ENCODE assay signal across 37 cellular contexts in genomic region chr18:75797046-75797445, GRCh38.
"Had no signal": no experiment of that assay in that cellular context is flagged by ENCODE, and none has a peak within 500 bp of the region (broad histone marks: within the 10 kb centered on the region; RNA-seq: fewer than 3 reads in every experiment).

No MANE protein-coding gene starts in this region.

- H3K4me1 Mint-ChIP-seq: activated B cell treated with CpG ODN at 0.5 μM for 24 hours; activated CD4-positive, alpha-beta T cell treated with anti-CD3 and anti-CD28 coated beads, Interleukin-2, amount 10 ng/mL, durations not matched to agents 24 days and 14 days; activated CD8-positive, alpha-beta memory T cell treated with anti-CD3 and anti-CD28 coated beads, Interleukin-2, amount 10 ng/mL, durations not matched to agents 7 days and 5 days; activated naive CD4-positive, alpha-beta T cell treated with anti-CD3 and anti-CD28 coated beads, Interleukin-2, amount 50 U/mL, for 24 hours; activated naive CD8-positive, alpha-beta T cell treated with anti-CD3 and anti-CD28 coated beads, Interleukin-2, amount 10 ng/mL, durations not matched to agents 7 days and 5 days; activated naive CD8-positive, alpha-beta T cell treated with anti-CD3 and anti-CD28 coated beads, Interleukin-2, amount 50 U/mL, for 24 hours; activated T-helper 17 cell treated with anti-CD3 and anti-CD28 coated beads, Interleukin-2, amount 50 U/mL, for 72 hours; central memory CD8-positive, alpha-beta T cell had no signal

- H3K4me3 Mint-ChIP-seq: activated B cell treated with CpG ODN at 0.5 μM for 24 hours; activated CD4-positive, alpha-beta memory T cell treated with anti-CD3 and anti-CD28 coated beads for 36 hours; activated CD4-positive, alpha-beta T cell treated with anti-CD3 and anti-CD28 coated beads, Interleukin-2, amount 10 ng/mL, durations not matched to agents 24 days and 14 days; activated CD8-positive, alpha-beta memory T cell treated with anti-CD3 and anti-CD28 coated beads, Interleukin-2, amount 10 ng/mL, durations not matched to agents 7 days and 5 days; activated CD8-positive, alpha-beta T cell treated with anti-CD3 and anti-CD28 coated beads for 36 hours; activated naive CD4-positive, alpha-beta T cell treated with anti-CD3 and anti-CD28 coated beads for 36 hours; activated naive CD4-positive, alpha-beta T cell treated with anti-CD3 and anti-CD28 coated beads, Interleukin-2, amount 50 U/mL, for 24 hours; activated naive CD8-positive, alpha-beta T cell; activated naive CD8-positive, alpha-beta T cell treated with anti-CD3 and anti-CD28 coated beads, Interleukin-2, amount 10 ng/mL, durations not matched to agents 7 days and 5 days; activated naive CD8-positive, alpha-beta T cell treated with anti-CD3 and anti-CD28 coated beads, Interleukin-2, amount 50 U/mL, for 24 hours; activated T-cell treated with anti-CD3 and anti-CD28 coated beads, Interleukin-2, amount 50 U/mL, for 24 hours; activated T-cell treated with anti-CD3 and anti-CD28 coated beads, Interleukin-2, amount 50 U/mL, for 72 hours; activated T-helper 1 cell treated with anti-CD3 and anti-CD28 coated beads, Interleukin-12 subunit alpha, Interleukin-12 subunit beta, Interleukin-2, Interleukin-4 antibody, amounts not matched to agents 30 ng/mL and 10 ng/mL and 1 ng/mL, durations not matched to agents 14 hours and 24 hours and 36 hours; activated T-helper 17 cell treated with anti-CD3 and anti-CD28 coated beads, Interleukin-2, amount 50 U/mL, for 72 hours; brain; central memory CD8-positive, alpha-beta T cell; T-helper 1 cell treated with Interleukin-12 subunit alpha and Interleukin-12 subunit beta and Interleukin-4 antibody, amounts not matched to agents 30 μg/mL and 1 μg/mL, for 36 hours; T-helper 2 cell treated with Interferon-gamma antibody and Interleukin-4, amounts not matched to agents 5 μg/mL and 100 μg/mL, for 36 hours had no signal

- H3K27me3 ChIP-seq: ascending aorta, cardiac muscle cell had no signal

- H3K27ac Mint-ChIP-seq: activated B cell treated with CpG ODN at 0.5 μM for 24 hours; activated CD4-positive, alpha-beta memory T cell treated with anti-CD3 and anti-CD28 coated beads for 36 hours; activated CD4-positive, alpha-beta T cell treated with anti-CD3 and anti-CD28 coated beads, Interleukin-2, amount 10 ng/mL, durations not matched to agents 24 days and 14 days; activated CD8-positive, alpha-beta memory T cell treated with anti-CD3 and anti-CD28 coated beads, Interleukin-2, amount 10 ng/mL, durations not matched to agents 7 days and 5 days; activated CD8-positive, alpha-beta T cell treated with anti-CD3 and anti-CD28 coated beads for 36 hours; activated naive CD4-positive, alpha-beta T cell treated with anti-CD3 and anti-CD28 coated beads for 36 hours; activated naive CD4-positive, alpha-beta T cell treated with anti-CD3 and anti-CD28 coated beads, Interleukin-2, amount 50 U/mL, for 24 hours; activated naive CD8-positive, alpha-beta T cell; activated naive CD8-positive, alpha-beta T cell treated with anti-CD3 and anti-CD28 coated beads, Interleukin-2, amount 10 ng/mL, durations not matched to agents 7 days and 5 days; activated naive CD8-positive, alpha-beta T cell treated with anti-CD3 and anti-CD28 coated beads, Interleukin-2, amount 50 U/mL, for 24 hours; activated T-cell treated with anti-CD3 and anti-CD28 coated beads, Interleukin-2, amount 50 U/mL, for 24 hours; activated T-cell treated with anti-CD3 and anti-CD28 coated beads, Interleukin-2, amount 50 U/mL, for 72 hours; activated T-helper 1 cell treated with anti-CD3 and anti-CD28 coated beads, Interleukin-12 subunit alpha, Interleukin-12 subunit beta, Interleukin-2, Interleukin-4 antibody, amounts not matched to agents 30 ng/mL and 10 ng/mL and 1 ng/mL, durations not matched to agents 14 hours and 24 hours and 36 hours; activated T-helper 17 cell treated with anti-CD3 and anti-CD28 coated beads, Interleukin-2, amount 50 U/mL, for 72 hours; brain; T-helper 1 cell treated with Interleukin-12 subunit alpha and Interleukin-12 subunit beta and Interleukin-4 antibody, amounts not matched to agents 30 μg/mL and 1 μg/mL, for 36 hours; T-helper 2 cell treated with Interferon-gamma antibody and Interleukin-4, amounts not matched to agents 5 μg/mL and 100 μg/mL, for 36 hours had no signal

- H3K9me3 Mint-ChIP-seq: activated CD4-positive, alpha-beta T cell treated with anti-CD3 and anti-CD28 coated beads, Interleukin-2, amount 10 ng/mL, durations not matched to agents 24 days and 14 days; activated T-helper 1 cell treated with anti-CD3 and anti-CD28 coated beads, Interleukin-12 subunit alpha, Interleukin-12 subunit beta, Interleukin-2, Interleukin-4 antibody, amounts not matched to agents 30 ng/mL and 10 ng/mL and 1 ng/mL, durations not matched to agents 14 hours and 24 hours and 36 hours; T-helper 1 cell treated with Interleukin-12 subunit alpha and Interleukin-12 subunit beta and Interleukin-4 antibody, amounts not matched to agents 30 μg/mL and 1 μg/mL, for 36 hours; T-helper 2 cell treated with Interferon-gamma antibody and Interleukin-4, amounts not matched to agents 5 μg/mL and 100 μg/mL, for 36 hours had no signal

- H3K4me1 ChIP-seq: ascending aorta had no signal

- H3K4me3 ChIP-seq: ascending aorta, cardiac muscle cell had no signal

- DNase-seq: activated B cell treated with CpG ODN at 0.5 μM for 24 hours; activated CD4-positive, alpha-beta memory T cell treated with anti-CD3 and anti-CD28 coated beads for 36 hours; activated CD4-positive, alpha-beta T cell treated with anti-CD3 and anti-CD28 coated beads for 4 hours; activated CD4-positive, alpha-beta T cell treated with anti-CD3 and anti-CD28 coated beads, Interleukin-2, amount 10 ng/mL, durations not matched to agents 24 days and 14 days; activated CD4-positive, alpha-beta T cell treated with anti-CD3 and anti-CD28 coated beads, Interleukin-2, amount 50 U/mL, for 1 hour; activated CD4-positive, alpha-beta T cell treated with anti-CD3 and anti-CD28 coated beads, Interleukin-2, amount 50 U/mL, for 4 hours; activated CD4-positive, CD25-positive, alpha-beta regulatory T cell treated with anti-CD3 and anti-CD28 coated beads, Interleukin-2, amount 50 U/mL, for 72 hours; activated CD8-positive, alpha-beta memory T cell treated with anti-CD3 and anti-CD28 coated beads, Interleukin-2, amount 10 ng/mL, durations not matched to agents 7 days and 5 days; activated CD8-positive, alpha-beta memory T cell treated with anti-CD3 and anti-CD28 coated beads, Interleukin-2, amount 50 U/mL, for 48 hours; activated CD8-positive, alpha-beta T cell treated with anti-CD3 and anti-CD28 coated beads for 36 hours; activated effector memory CD4-positive, alpha-beta T cell treated with anti-CD3 and anti-CD28 coated beads, Interleukin-2, amount 50 U/mL, for 16 hours; activated gamma-delta T cell treated with Interleukin-2 at 50 U/mL for 16 hours; activated naive CD4-positive, alpha-beta T cell; activated naive CD4-positive, alpha-beta T cell treated with anti-CD3 and anti-CD28 coated beads for 36 hours; activated naive CD8-positive, alpha-beta T cell treated with anti-CD3 and anti-CD28 coated beads, Interleukin-2, amount 10 ng/mL, durations not matched to agents 7 days and 5 days; activated naive CD8-positive, alpha-beta T cell treated with anti-CD3 and anti-CD28 coated beads, Interleukin-2, amount 50 U/mL, for 24 hours; activated T-cell treated with anti-CD3 and anti-CD28 coated beads, Interleukin-2, amount 50 U/mL, for 24 hours; activated T-cell treated with anti-CD3 and anti-CD28 coated beads, Interleukin-2, amount 50 U/mL, for 72 hours; amygdala; anterior cingulate cortex; caudate nucleus; cerebellar nuclear complex; SW 1271; T-helper 1 cell; T-helper 2 cell; T-helper 9 cell had no signal

- H3K36me3 ChIP-seq: ascending aorta, cardiac muscle cell had no signal

- H3K36me3 Mint-ChIP-seq: activated CD4-positive, alpha-beta memory T cell treated with anti-CD3 and anti-CD28 coated beads for 36 hours; activated CD8-positive, alpha-beta memory T cell treated with anti-CD3 and anti-CD28 coated beads, Interleukin-2, amount 10 ng/mL, durations not matched to agents 7 days and 5 days; activated naive CD4-positive, alpha-beta T cell treated with anti-CD3 and anti-CD28 coated beads, Interleukin-2, amount 50 U/mL, for 24 hours; activated naive CD8-positive, alpha-beta T cell; activated naive CD8-positive, alpha-beta T cell treated with anti-CD3 and anti-CD28 coated beads, Interleukin-2, amount 10 ng/mL, durations not matched to agents 7 days and 5 days had no signal

- H3K27ac ChIP-seq: ascending aorta, cardiac muscle cell, VCaP had no signal

- H3K27me3 Mint-ChIP-seq: activated B cell treated with CpG ODN at 0.5 μM for 24 hours; activated CD4-positive, alpha-beta T cell treated with anti-CD3 and anti-CD28 coated beads, Interleukin-2, amount 10 ng/mL, durations not matched to agents 24 days and 14 days; activated CD8-positive, alpha-beta memory T cell treated with anti-CD3 and anti-CD28 coated beads, Interleukin-2, amount 10 ng/mL, durations not matched to agents 7 days and 5 days had no signal
